10 cellular contexts compared by ENCODE assay signal in genomic region chr6:15893556-15894253, GRCh38.
DNase-seq lines count a peak whose midpoint lies in the region; ATAC-seq, FAIRE-seq and TF ChIP-seq lines count a peak whose summit lies in the region.
"Had no signal": no experiment of that assay in that cellular context is flagged by ENCODE, and none has a peak within 500 bp of the region (broad histone marks: within the 10 kb centered on the region; RNA-seq: fewer than 3 reads in every experiment).

No MANE protein-coding gene starts in this region.

- no TSS peak for BruUV-seq in A673 (replicated peaks; lab: Mats Ljungman, UMichigan)

- no peak overlapping the region for H3K27ac ChIP-seq in A673 (ENCODE audit: low read depth, low read length, poor library complexity, severe bottlenecking)

- no peak overlapping the region for H3K4me3 ChIP-seq in A673 (ENCODE audit: low read depth, low read length, poor library complexity, severe bottlenecking)

- H3K4me1 ChIP-seq in A673 (ENCODE audit: insufficient read depth, low read length, poor library complexity, severe bottlenecking) = no peaks in the 10 kb centered on the region

- POLR2A ChIA-PET in A673 (lab: Charles Lee; ENCODE audit: low non-redundant PET) = no interaction called here

- ATAC-seq in GM19452 (IDR thresholded peaks at IDR 0.05; ENCODE audit: unreplicated experiment) = no peak
- no peak for ATAC-seq in HG02678 (IDR thresholded peaks at IDR 0.05; ENCODE audit: unreplicated experiment)

- TF ChIP-seq CTCF in A673 (conservative IDR thresholded peaks at IDR 0.05; ENCODE audit: low read depth, low read length) = peak; percentile 58

- H3K36me3 ChIP-seq in A673 (ENCODE audit: insufficient read depth, low read length, poor library complexity, severe bottlenecking) = no peaks in the 10 kb centered on the region

- DNase-seq in A673 (ENCODE audit: low spot score) (peak; percentile 48), H4 (ENCODE audit: low spot score) (peak; percentile 27), RCC 7860 (ENCODE audit: low spot score) (peak; percentile 39), foreskin melanocyte (peak; percentile 84), inferior parietal cortex (ENCODE audit: extremely low spot score) (no peak)
- no peak for DNase-seq in activated effector memory CD4-positive, alpha-beta T cell treated with anti-CD3 and anti-CD28 coated beads, Interleukin-2, amount 50 U/mL, for 16 hours
- DNase-seq: DMS79 treated with DMSO at 0.1 percent for 48 hours, SHP77 treated with DMSO at 0.1 percent for 48 hours had no signal

- no peak for FAIRE-seq in RCC 7860 (lab: Jason Lieb, UNC)

- intact Hi-C loops in A673 (cut with micrococcal nuclease; ENCODE audit: unreplicated experiment) = loop anchor here (10.0 kb wide), 1 partner anchor 271 kb away; no protein-coding TSS in a partner anchor

- CTCF ChIA-PET in A673 (lab: Charles Lee) = interaction anchor here (0.7 kb wide), 2 partner anchors 26 to 281 kb away, joined by 3 to 4 read pairs; no protein-coding TSS in a partner anchor

- H3K27me3 ChIP-seq in A673 (replicated peaks; ENCODE audit: insufficient read depth, low read depth, low read length, poor library complexity) = no peaks in the 10 kb centered on the region

- peaks cover 3% of the 10 kb centered on the region for H3K9me3 ChIP-seq in A673 (ENCODE audit: low read depth, low read length, poor library complexity, severe bottlenecking)

Comparison
In these comparisons a context has a peak if more than half of its experiments do, and no peak if none do; other contexts are left out.
1. DNase-seq: peak in A673 (single experiment), H4 (single experiment), RCC 7860 (single experiment) and foreskin melanocyte (single experiment); none in inferior parietal cortex (single experiment) and activated effector memory CD4-positive, alpha-beta T cell treated with anti-CD3 and anti-CD28 coated beads, Interleukin-2, amount 50 U/mL, for 16 hours (single experiment).